1 cellular context compared by ENCODE assay signal in the genomic region with DNA sequence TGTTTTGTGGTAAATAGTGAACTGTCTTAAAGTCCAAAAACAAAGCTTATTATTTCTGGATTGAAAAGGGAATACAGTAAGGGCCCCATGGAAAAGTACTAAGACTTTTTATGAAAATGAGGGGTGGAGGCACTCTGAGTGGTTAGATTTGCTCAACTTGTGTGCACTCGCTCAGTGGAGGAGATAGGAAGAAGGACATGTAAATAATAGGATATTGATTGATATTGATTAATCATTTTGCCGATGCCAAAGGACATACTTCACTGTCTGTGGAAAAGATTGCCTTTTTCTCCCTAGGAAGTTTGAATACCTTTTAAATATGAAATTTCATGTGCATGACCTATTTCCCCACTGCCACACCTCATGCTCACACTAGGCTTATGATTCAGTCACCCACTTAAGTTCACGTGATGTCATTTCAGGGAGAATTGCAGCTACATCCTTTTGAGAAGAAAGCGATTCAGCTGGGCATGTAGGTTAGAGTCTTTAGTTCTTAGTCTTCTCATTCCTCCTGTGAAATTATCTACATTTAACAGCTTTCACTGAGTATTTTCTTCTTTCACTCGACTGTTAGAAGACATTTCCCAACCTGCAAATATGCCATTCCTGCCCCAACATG.
TF ChIP-seq lines count a peak whose summit lies in the region.

No MANE protein-coding gene starts in this region.

TF ChIP-seq in HEK293, 187 proteins besides CTCF, POLR2A, EP300 and RAD21 (continued from another document):
- TF ChIP-seq ZNF629 (tag by site-specific recombination; IDR thresholded peaks at IDR 0.05) (peak; percentile 73), SP3 (tag by site-specific recombination; IDR thresholded peaks at IDR 0.05) (0 out of 2 replicates have a peak, but pooled peaks have one; percentile 11), ZNF677 (tag by site-specific recombination; IDR thresholded peaks at IDR 0.05) (no peak), ZBTB21 (tag by site-specific recombination; IDR thresholded peaks at IDR 0.05) (peak; percentile 86), PRDM1 (tag by site-specific recombination; IDR thresholded peaks at IDR 0.05) (peak; percentile 68), ZNF664 (tag by site-specific recombination; IDR thresholded peaks at IDR 0.05) (no peak), ZNF624 (tag by site-specific recombination; IDR thresholded peaks at IDR 0.05) (no peak)
